13 cellular contexts compared by ENCODE assay signal in the genomic region with DNA sequence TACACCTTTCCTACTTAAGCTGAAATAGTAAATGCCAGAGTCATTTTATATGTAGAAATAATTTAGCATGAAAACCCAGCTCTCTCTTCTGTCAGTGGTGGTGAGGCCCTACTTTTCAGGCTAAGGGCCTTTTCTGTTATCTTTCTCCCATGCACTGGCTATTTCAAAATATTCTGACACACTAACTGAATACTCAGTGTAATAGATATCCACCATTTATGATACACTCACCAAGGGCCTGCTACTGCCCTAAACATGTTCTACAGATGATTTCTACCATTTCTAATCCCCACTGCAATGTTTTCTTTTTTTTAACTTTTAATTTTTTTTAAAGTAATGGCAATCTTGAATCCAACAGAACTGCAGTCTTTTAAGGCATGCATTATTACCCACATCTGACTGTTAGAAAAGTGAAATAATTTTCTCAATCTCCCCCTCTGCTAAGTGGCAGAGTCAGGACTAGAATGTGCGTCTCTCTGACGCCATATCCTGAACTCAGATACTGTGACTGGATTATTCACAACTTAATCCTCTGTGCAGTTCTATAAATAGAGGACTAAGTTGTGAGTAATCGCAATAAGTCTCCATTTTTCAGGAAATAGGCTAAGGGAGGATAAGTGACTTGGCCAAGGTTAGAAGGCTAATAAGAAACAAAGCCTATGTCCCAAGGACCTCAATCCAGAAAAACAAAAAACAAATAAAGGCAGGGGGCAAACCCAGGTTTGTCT. TPM values are rescaled to one million over a fixed set of nuclear protein-coding genes. Genes with fewer than 3 reads are reported as not detected.
DNase-seq lines count a peak whose midpoint lies in the region; ATAC-seq lines count a peak whose summit lies in the region.
"Had no signal": no experiment of that assay in that cellular context is flagged by ENCODE, and none has a peak within 500 bp of the region (broad histone marks: within the 10 kb centered on the region; RNA-seq: fewer than 3 reads in every experiment).

No MANE protein-coding gene starts in this region.

- H3K4me1 ChIP-seq in Karpas-422 (ENCODE audit: low read length) = peaks cover 71% of the 10 kb centered on the region
- H3K4me1 ChIP-seq in effector memory CD4-positive, alpha-beta T cell (ENCODE audit: control insufficient read depth, insufficient read depth, low read length, poor library complexity, severe bottlenecking) = no peaks in the 10 kb centered on the region
- H3K4me1 ChIP-seq: pancreas had no signal

- H3K36me3 ChIP-seq in Karpas-422 (ENCODE audit: insufficient read depth, low read length) = no peaks in the 10 kb centered on the region
- no peaks in the 10 kb centered on the region for H3K36me3 ChIP-seq in effector memory CD4-positive, alpha-beta T cell (ENCODE audit: control insufficient read depth, insufficient read depth, low read length)
- H3K36me3 ChIP-seq: pancreas had no signal

- H4K20me1 ChIP-seq in Karpas-422 (ENCODE audit: insufficient read depth, low read depth, low read length) = no peaks in the 10 kb centered on the region

- H3K9me2 ChIP-seq in Karpas-422 (replicated peaks; ENCODE audit: insufficient read depth, low read length) = no peaks in the 10 kb centered on the region

- ATAC-seq in HG02642 (IDR thresholded peaks at IDR 0.05; ENCODE audit: poor library complexity, unreplicated experiment) = no peak
- ATAC-seq: WTC11 had no signal

- peak overlapping the region; percentile 42 for H3K4me2 ChIP-seq in Karpas-422 (ENCODE audit: low read depth, low read length, poor library complexity, severe bottlenecking)

- H3K27ac ChIP-seq in Karpas-422 (ENCODE audit: low read length) = peak overlapping the region; percentile 71
- no peak overlapping the region for H3K27ac ChIP-seq in effector memory CD4-positive, alpha-beta T cell (ENCODE audit: insufficient read depth, low read length, poor library complexity, severe bottlenecking)
- H3K27ac ChIP-seq: pancreas had no signal

- H3K27me3 ChIP-seq in Karpas-422 (ENCODE audit: low read length) = no peaks in the 10 kb centered on the region
- H3K27me3 ChIP-seq in effector memory CD4-positive, alpha-beta T cell (replicated peaks; ENCODE audit: control insufficient read depth, insufficient read depth, low read length, poor library complexity, severe bottlenecking) = no peaks in the 10 kb centered on the region
- H3K27me3 ChIP-seq: pancreas had no signal

- H3K9me3 ChIP-seq in Karpas-422 (ENCODE audit: low read length) = no peaks in the 10 kb centered on the region
- no peaks in the 10 kb centered on the region for H3K9me3 ChIP-seq in effector memory CD4-positive, alpha-beta T cell (ENCODE audit: control insufficient read depth, low read length)
- H3K9me3 ChIP-seq: pancreas had no signal

- no peaks in the 10 kb centered on the region for H3K79me2 ChIP-seq in Karpas-422 (ENCODE audit: low read length)

- H3K9ac ChIP-seq in Karpas-422 (ENCODE audit: low read length) = peak overlapping the region; percentile 37; the same call in 1 of the 2 replicates

- DNase-seq in AG08395 (ENCODE audit: low spot score) (peak; percentile 89), Karpas-422 (peak; percentile 47), amniotic stem cell (lab: John Stamatoyannopoulos, UW) (peak; percentile 57), hepatic stellate cell (ENCODE audit: low spot score) (peak; percentile 79), NCI-H524 treated with DMSO at 0.1 percent for 48 hours (lab: John Stamatoyannopoulos, UW) (no peak)
- DNase-seq in effector memory CD4-positive, alpha-beta T cell = no peak
- DNase-seq in effector CD8-positive, alpha-beta T cell (lab: John Stamatoyannopoulos, UW) = no peak
- DNase-seq: activated effector memory CD4-positive, alpha-beta T cell treated with Interleukin-2 at 50 U/mL for 16 hours; effector CD4-positive, alpha-beta T cell; left cardiac atrium; pancreas had no signal

- H2AFZ ChIP-seq in Karpas-422 (ENCODE audit: low read length) = peak overlapping the region; percentile 81

- no peak overlapping the region for H3K4me3 ChIP-seq in Karpas-422 (ENCODE audit: low read length)
- H3K4me3 ChIP-seq in effector memory CD4-positive, alpha-beta T cell (ENCODE audit: insufficient read depth, low read depth, low read length, poor library complexity, severe bottlenecking) = no peak overlapping the region
- H3K4me3 ChIP-seq: pancreas had no signal

RNA-seq across cellular contexts. Expression of a gene that starts 44.0 kb away (rescaled TPM):
- total RNA-seq in Karpas-422 (2014; rRNA removed; shearing (Covaris generic); ENCODE audit: low replicate concordance) = 59.9 and 79.0 TPM in 2 replicates

Comparison
In these comparisons a context has a peak if more than half of its experiments do, and no peak if none do; other contexts are left out.
1. DNase-seq: peak in AG08395 (single experiment), Karpas-422 (single experiment), amniotic stem cell (single experiment) and hepatic stellate cell (single experiment); none in NCI-H524 treated with DMSO at 0.1 percent for 48 hours (single experiment), effector memory CD4-positive, alpha-beta T cell (0 of 3) and effector CD8-positive, alpha-beta T cell (single experiment).